In the genomic region with DNA sequence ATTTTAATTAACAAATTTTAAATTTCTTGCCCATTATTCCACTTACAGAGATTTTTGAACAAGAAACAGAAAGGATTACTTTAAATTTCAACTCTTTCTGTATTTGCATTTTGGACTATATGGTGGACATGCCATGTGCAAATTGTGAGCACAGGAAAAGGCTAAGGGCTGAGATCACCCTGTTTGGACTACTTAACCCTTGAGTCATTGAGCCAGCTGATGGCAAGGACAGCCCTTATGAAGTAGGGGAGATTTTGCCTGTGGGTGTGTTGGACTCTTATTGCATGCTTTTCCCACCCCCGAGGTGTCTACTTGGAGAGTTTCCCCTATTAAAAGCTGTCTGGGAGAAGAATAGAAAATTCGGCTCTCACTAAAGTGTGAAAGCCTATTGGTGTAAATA, we compare ENCODE assay signal across 11 cellular contexts. TPM values are rescaled to one million over a fixed set of nuclear protein-coding genes. Genes with fewer than 3 reads are reported as not detected.
DNase-seq lines count a peak whose midpoint lies in the region; ATAC-seq, FAIRE-seq and TF ChIP-seq lines count a peak whose summit lies in the region.
"Had no signal": no experiment of that assay in that cellular context is flagged by ENCODE, and none has a peak within 500 bp of the region (broad histone marks: within the 10 kb centered on the region; RNA-seq: fewer than 3 reads in every experiment).

No MANE protein-coding gene starts in this region.

- H3K4me1 ChIP-seq in foreskin keratinocyte: peaks cover 8% of the 10 kb centered on the region

- ATAC-seq in foreskin keratinocyte (peak; percentile 88), GM21390 (IDR thresholded peaks at IDR 0.05; ENCODE audit: unreplicated experiment) (no peak)

- H3K27me3 ChIP-seq in foreskin keratinocyte: no peaks in the 10 kb centered on the region

- TF ChIP-seq CTCF in WI38 (IDR thresholded peaks at IDR 0.05; ENCODE audit: low read depth, low read length): no peak
- no peak for TF ChIP-seq CTCF in foreskin keratinocyte (conservative IDR thresholded peaks at IDR 0.05)

- peak overlapping the region; percentile 22 for H3K4me3 ChIP-seq in WI38 (ENCODE audit: low read depth, low read length)

- peak in 2 of 3 experiments; percentile 28 to 54 for DNase-seq in NCI-H1417 (lab: John Stamatoyannopoulos, UW)
- DNase-seq in NCI-H1417 treated with DMSO at 0.1 percent for 48 hours (lab: John Stamatoyannopoulos, UW): no peak
- DNase-seq in foreskin keratinocyte: peak; percentile 40 to 75
- DNase-seq in urothelium cell line (ENCODE audit: low spot score): peak; percentile 47
- no peak for DNase-seq in NCI-H1092 (lab: John Stamatoyannopoulos, UW)
- no peak for DNase-seq in NCI-H187 (lab: John Stamatoyannopoulos, UW)
- DNase-seq: 8988T, aorta had no signal

- H3K27ac ChIP-seq in foreskin keratinocyte: no peak overlapping the region

- FAIRE-seq in urothelium cell line (lab: Jason Lieb, UNC): no peak
- FAIRE-seq: G401.6 had no signal

RNA-seq across cellular contexts. Expression of gene DERA, which starts 17.2 kb away (rescaled TPM):
- 38.2 and 38.3 TPM in 2 replicates for total RNA-seq in foreskin keratinocyte
- 26.7 and 30.9 TPM in 2 replicates for polyA plus RNA-seq in foreskin keratinocyte

RNA-seq across cellular contexts. Expression of gene STRAP, which starts 46.2 kb away (rescaled TPM):
- total RNA-seq in foreskin keratinocyte: 177 and 178 TPM in 2 replicates
- polyA plus RNA-seq in foreskin keratinocyte: 164 and 177 TPM in 2 replicates

Comparison
In these comparisons a context has a peak if more than half of its experiments do, and no peak if none do; other contexts are left out.
1. DNase-seq: peak in NCI-H1417 (2 of 3), foreskin keratinocyte (2 of 2) and urothelium cell line (single experiment); none in NCI-H1417 treated with DMSO at 0.1 percent for 48 hours (single experiment), NCI-H1092 (single experiment) and NCI-H187 (0 of 2).